1 cellular context compared by ENCODE assay signal in genomic region chr14:22821193-22822016, GRCh38.
TF ChIP-seq lines count a peak whose summit lies in the region.

No MANE protein-coding gene starts in this region.

TF ChIP-seq in HepG2, 621 proteins besides CTCF, POLR2A, EP300 and RAD21 (continued from another document and continues in another):
- TF ChIP-seq ZBTB40 (IDR thresholded peaks at IDR 0.05), result no peak
- TF ChIP-seq ZBTB40 (CRISPR knock-in tag; IDR thresholded peaks at IDR 0.05), result peak; percentile 90
- peak; percentile 98 for TF ChIP-seq ZNF451 (CRISPR knock-in tag; IDR thresholded peaks at IDR 0.05)
- peak; percentile 38; the same call in 1 of the 2 replicates for TF ChIP-seq NFYB (CRISPR knock-in tag; IDR thresholded peaks at IDR 0.05)
- no peak; the same call in 1 of the 2 replicates for TF ChIP-seq JUND (CRISPR knock-in tag; IDR thresholded peaks at IDR 0.05)
- no peak for TF ChIP-seq ZNF20 (CRISPR knock-in tag; IDR thresholded peaks at IDR 0.05)
- TF ChIP-seq ZBTB14 (CRISPR knock-in tag; IDR thresholded peaks at IDR 0.05), result 0 out of 2 replicates have a peak, but pooled peaks have one; percentile 44
- peak; percentile 47; the same call in 1 of the 2 replicates for TF ChIP-seq ZNF609 (CRISPR knock-in tag; IDR thresholded peaks at IDR 0.05; ENCODE audit: borderline replicate concordance)
- TF ChIP-seq ETS1 (CRISPR knock-in tag; IDR thresholded peaks at IDR 0.05), result 0 out of 2 replicates have a peak, but pooled peaks have one; percentile 33
- no peak; the same call in 1 of the 2 replicates for TF ChIP-seq ZNF784 (CRISPR knock-in tag; IDR thresholded peaks at IDR 0.05; ENCODE audit: borderline replicate concordance)
- peak; percentile 50; the same call in 1 of the 2 replicates for TF ChIP-seq NR2C2 (CRISPR knock-in tag; IDR thresholded peaks at IDR 0.05; ENCODE audit: borderline replicate concordance)
- peak; percentile 74; the same call in 1 of the 2 replicates for TF ChIP-seq ZNF619 (CRISPR knock-in tag; IDR thresholded peaks at IDR 0.05)
- TF ChIP-seq ZNF263 (CRISPR knock-in tag; IDR thresholded peaks at IDR 0.05), result peak; percentile 76
- no peak for TF ChIP-seq DR1 (CRISPR knock-in tag; IDR thresholded peaks at IDR 0.05)
- peak; percentile 79 for TF ChIP-seq SOX5 (CRISPR knock-in tag; IDR thresholded peaks at IDR 0.05; ENCODE audit: borderline replicate concordance)
- TF ChIP-seq ZBTB38 (CRISPR knock-in tag; IDR thresholded peaks at IDR 0.05), result peak; percentile 55; the same call in 1 of the 2 replicates
- no peak for TF ChIP-seq TRIM22 (IDR thresholded peaks at IDR 0.05)
- peak; percentile 97 for TF ChIP-seq ZNF580 (CRISPR knock-in tag; IDR thresholded peaks at IDR 0.05; ENCODE audit: borderline replicate concordance, low read depth)
- TF ChIP-seq KLF16 (CRISPR knock-in tag; IDR thresholded peaks at IDR 0.05), result peak; percentile 69 to 95; a peak in 2 of 4 replicates
- TF ChIP-seq SMAD3 (CRISPR knock-in tag; IDR thresholded peaks at IDR 0.05), result peak; percentile 78; the same call in 1 of the 2 replicates
- TF ChIP-seq FOXJ3 (CRISPR knock-in tag; IDR thresholded peaks at IDR 0.05; ENCODE audit: borderline replicate concordance), result peak; percentile 37
- TF ChIP-seq MYPOP (CRISPR knock-in tag; IDR thresholded peaks at IDR 0.05), result peak; percentile 86; the same call in 1 of the 2 replicates
- peak; percentile 44; the same call in 1 of the 2 replicates for TF ChIP-seq ZNF143 (CRISPR knock-in tag; IDR thresholded peaks at IDR 0.05)
- no peak for TF ChIP-seq MAFG (CRISPR knock-in tag; IDR thresholded peaks at IDR 0.05)
- no peak for TF ChIP-seq REL (CRISPR knock-in tag; conservative IDR thresholded peaks at IDR 0.05)
- no peak for TF ChIP-seq HMG20A (CRISPR knock-in tag; IDR thresholded peaks at IDR 0.05; ENCODE audit: borderline replicate concordance)
- no peak for TF ChIP-seq ZNF576 (CRISPR knock-in tag; IDR thresholded peaks at IDR 0.05)
- peak; percentile 85 for TF ChIP-seq ZNF687 (CRISPR knock-in tag; IDR thresholded peaks at IDR 0.05)
- TF ChIP-seq ZNF264 (CRISPR knock-in tag; IDR thresholded peaks at IDR 0.05), result peak; percentile 70; the same call in 1 of the 2 replicates
